Comparison of ENCODE assay signal across 8 cellular contexts in the genomic region with DNA sequence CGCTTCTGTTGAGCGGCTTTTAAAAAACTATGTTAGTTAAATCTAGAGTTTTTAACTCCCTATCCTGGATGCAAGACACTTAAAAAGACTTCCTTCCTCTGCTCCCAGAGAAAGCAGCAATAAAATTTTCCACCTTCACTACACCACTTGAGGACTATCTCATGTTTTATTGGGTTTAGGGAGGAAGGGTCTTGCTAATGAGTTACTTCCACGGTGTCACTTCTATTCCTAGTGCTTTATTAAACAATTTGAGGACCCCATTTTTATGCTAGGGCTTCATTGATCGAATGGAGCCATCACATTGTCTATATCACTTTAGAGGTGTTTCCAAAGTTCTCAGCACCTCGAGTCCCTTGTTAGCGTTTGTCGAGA. TPM values are rescaled to one million over a fixed set of nuclear protein-coding genes. Genes with fewer than 3 reads are reported as not detected.
DNase-seq lines count a peak whose midpoint lies in the region; ATAC-seq and TF ChIP-seq lines count a peak whose summit lies in the region.

No MANE protein-coding gene starts in this region.

- ATAC-seq in HG03442 (IDR thresholded peaks at IDR 0.05; ENCODE audit: unreplicated experiment): no peak

- no peak overlapping the region for H2BK5ac ChIP-seq in neuronal stem cell (ENCODE audit: low read length)

- H3K36me3 ChIP-seq in CD4-positive, alpha-beta memory T cell (ENCODE audit: insufficient read depth, low read length): no peaks in the 10 kb centered on the region
- H3K36me3 ChIP-seq in OCI-LY1 (ENCODE audit: insufficient read depth, low read length) (no peaks in the 10 kb centered on the region), endodermal cell (ENCODE audit: control insufficient read depth, insufficient read depth, low read length) (no peaks in the 10 kb centered on the region), neuronal stem cell (replicated peaks in 1 of 2; ENCODE audit: control insufficient read depth in 2 of 2, insufficient read depth in 2 of 2, low read length in 2 of 2) (no peaks in the 10 kb centered on the region)

- H3K4me1 Mint-ChIP-seq in CD4-positive, alpha-beta memory T cell: peaks cover 23 to 50% (median 32%) of the 10 kb centered on the region in 4 donors
- H3K4me1 Mint-ChIP-seq in endodermal cell: peaks cover 25% of the 10 kb centered on the region

- no peak overlapping the region for H3K23ac ChIP-seq in neuronal stem cell (ENCODE audit: low read depth, low read length, poor library complexity)

- H3F3A ChIP-seq in OCI-LY1 (ENCODE audit: insufficient read depth, low read length): no peaks in the 10 kb centered on the region

- peaks cover 6% of the 10 kb centered on the region; the same call in 1 of the 2 replicates for H3K79me2 ChIP-seq in OCI-LY1 (ENCODE audit: insufficient read depth, low read length)

- peaks cover 30% of the 10 kb centered on the region for H3K4me1 ChIP-seq in CD4-positive, alpha-beta memory T cell (ENCODE audit: insufficient read depth, low read length)
- H3K4me1 ChIP-seq in OCI-LY1 (ENCODE audit: insufficient read depth, low read length, severe bottlenecking) (peaks cover 13% of the 10 kb centered on the region), endodermal cell (ENCODE audit: control insufficient read depth, insufficient read depth, low read length) (peaks cover 4% of the 10 kb centered on the region), neuronal stem cell (ENCODE audit: control insufficient read depth in 2 of 2, insufficient read depth in 1 of 2, low read depth in 1 of 2, low read length in 2 of 2) (peaks cover 4 to 13% of the 10 kb centered on the region in 2 donors)

- no peaks in the 10 kb centered on the region for H3K9me3 Mint-ChIP-seq in CD4-positive, alpha-beta memory T cell
- no peaks in the 10 kb centered on the region for H3K9me3 Mint-ChIP-seq in endodermal cell

- no peak overlapping the region for H3K18ac ChIP-seq in neuronal stem cell (ENCODE audit: low read length)

- H2BK15ac ChIP-seq in neuronal stem cell (ENCODE audit: low read length): peak overlapping the region; percentile 72

- H2BK12ac ChIP-seq in neuronal stem cell (ENCODE audit: low read length): no peak overlapping the region

- H3K27ac Mint-ChIP-seq in CD4-positive, alpha-beta memory T cell: peak overlapping the region; percentile 93 to 100 (median 99)
- H3K27ac Mint-ChIP-seq in endodermal cell: peak overlapping the region; percentile 89

- H3K27me3 Mint-ChIP-seq in CD4-positive, alpha-beta memory T cell: peaks cover 0 to 1% of the 10 kb centered on the region in 2 donors
- H3K27me3 Mint-ChIP-seq in endodermal cell (ENCODE audit: insufficient read depth): no peaks in the 10 kb centered on the region

- H3K27me3 ChIP-seq in CD4-positive, alpha-beta memory T cell (ENCODE audit: insufficient read depth, low read length): no peaks in the 10 kb centered on the region
- H3K27me3 ChIP-seq in OCI-LY1 (ENCODE audit: insufficient read depth, low read length): no peaks in the 10 kb centered on the region
- H3K27me3 ChIP-seq in endodermal cell (ENCODE audit: control insufficient read depth, insufficient read depth, low read length, poor library complexity, severe bottlenecking): no peaks in the 10 kb centered on the region
- no peaks in the 10 kb centered on the region for H3K27me3 ChIP-seq in neuronal stem cell (ENCODE audit: control insufficient read depth in 3 of 3, insufficient read depth in 3 of 3, low read depth in 1 of 3, low read length in 3 of 3)

- H4K8ac ChIP-seq in neuronal stem cell (ENCODE audit: low read depth, low read length): no peak overlapping the region

- intact Hi-C loops in CD4-positive, alpha-beta memory T cell (cut with micrococcal nuclease): loop anchor here (1.0 to 5.0 kb wide), 5 partner anchors 30 to 1695 kb away; partner anchors contain the start of genes ANAPC4, SEPSECS, SMIM20 and TBC1D19

- peak overlapping the region; percentile 91 to 97 for H3K4me3 ChIP-seq in CD4-positive, alpha-beta memory T cell (ENCODE audit: low read length in 2 of 2)
- H3K4me3 ChIP-seq in OCI-LY1 (ENCODE audit: low read depth, low read length, poor library complexity, severe bottlenecking) (peak overlapping the region; percentile 93), endodermal cell (ENCODE audit: low read length) (peak overlapping the region; percentile 96), neuronal stem cell (ENCODE audit: low read length in 2 of 2) (peak overlapping the region; percentile 62 to 87)

- H4K91ac ChIP-seq in neuronal stem cell (ENCODE audit: low read depth, low read length, poor library complexity): no peak overlapping the region

- TF ChIP-seq CTCF in OCI-LY1 (IDR thresholded peaks at IDR 0.05; ENCODE audit: low read length) (no peak), endodermal cell (conservative IDR thresholded peaks at IDR 0.05) (no peak)

- H3K79me1 ChIP-seq in neuronal stem cell (ENCODE audit: low read depth, low read length): peaks cover 4% of the 10 kb centered on the region

- 35 to 54% methylated on average over 5 to 7 of the region's 7 CpGs for WGBS in endodermal cell (ENCODE audit: insufficient coverage in 1 of 2, insufficient read length in 1 of 2), 2 experiments
- no CpG with 5 or more reads among the region's 7 CpGs for WGBS in neuronal stem cell (ENCODE audit: extremely low coverage in 2 of 2, insufficient read length in 2 of 2, insufficient replicate concordance in 1 of 2), 2 donors

- H3K36me3 Mint-ChIP-seq in CD4-positive, alpha-beta memory T cell: peaks cover 0 to 18% of the 10 kb centered on the region in 2 donors
- H3K36me3 Mint-ChIP-seq in endodermal cell (ENCODE audit: low read depth): no peaks in the 10 kb centered on the region

- peak overlapping the region; percentile 91 to 100 (median 98) for H3K4me3 Mint-ChIP-seq in CD4-positive, alpha-beta memory T cell
- H3K4me3 Mint-ChIP-seq in endodermal cell: peak overlapping the region; percentile 87

- H2AK5ac ChIP-seq in neuronal stem cell (ENCODE audit: low read depth, low read length): no peak overlapping the region

- no peak overlapping the region for H2AFZ ChIP-seq in OCI-LY1 (ENCODE audit: low read length)
- H2AFZ ChIP-seq in neuronal stem cell (ENCODE audit: low read length): peak overlapping the region; percentile 97

- CTCF ChIA-PET in CD4-positive, alpha-beta memory T cell (lab: Charles Lee; ENCODE audit: partially characterized antibody): interaction anchor here (1.1 to 1.9 kb wide), 8 partner anchors 11 to 273 kb away, joined by 3 to 8 read pairs (median 4); partner anchors contain the start of gene TBC1D19

- no peak overlapping the region for H2BK120ac ChIP-seq in neuronal stem cell (ENCODE audit: low read depth, low read length)

- POLR2A ChIA-PET in CD4-positive, alpha-beta memory T cell (lab: Charles Lee; ENCODE audit: partially characterized antibody): interaction anchor here (1.0 to 3.5 kb wide), 8 partner anchors 17 to 273 kb away, joined by 3 to 47 read pairs (median 4); partner anchors contain the start of gene TBC1D19

- H4K20me1 ChIP-seq in OCI-LY1 (ENCODE audit: insufficient read depth, low read length): no peaks in the 10 kb centered on the region

- H3K4me2 ChIP-seq in OCI-LY1 (ENCODE audit: low read length) (peak overlapping the region; percentile 94), neuronal stem cell (ENCODE audit: insufficient read depth, low read length, poor library complexity, severe bottlenecking) (peak overlapping the region; percentile 82)

- H3K9me2 ChIP-seq in OCI-LY1 (ENCODE audit: low read depth, low read length): no peaks in the 10 kb centered on the region

- no peak overlapping the region for H3K4ac ChIP-seq in neuronal stem cell (ENCODE audit: low read length)

- DNase-seq in CD4-positive, alpha-beta memory T cell: no peak
- DNase-seq in endodermal cell (no peak), neuronal stem cell (ENCODE audit: low spot score) (no peak), NCI-H2029 treated with DMSO at 0.1 percent for 48 hours (lab: John Stamatoyannopoulos, UW) (no peak), amniotic stem cell (lab: John Stamatoyannopoulos, UW) (no peak)
- DNase-seq in activated CD4-positive, CD25-positive, alpha-beta regulatory T cell treated with anti-CD3 and anti-CD28 coated beads, Interleukin-2, amount 50 U/mL, for 72 hours: no peak

- peak overlapping the region; percentile 86 for H3K27ac ChIP-seq in CD4-positive, alpha-beta memory T cell (ENCODE audit: low read depth, low read length)
- peak overlapping the region; percentile 74 for H3K27ac ChIP-seq in OCI-LY1 (ENCODE audit: low read depth, low read length, poor library complexity, severe bottlenecking)
- no peak overlapping the region for H3K27ac ChIP-seq in endodermal cell (ENCODE audit: low read depth, low read length)
- no peak overlapping the region for H3K27ac ChIP-seq in neuronal stem cell (replicated peaks; ENCODE audit: low read length)

- H3K9ac ChIP-seq in OCI-LY1 (ENCODE audit: low read length) (peak overlapping the region; percentile 80), endodermal cell (ENCODE audit: extremely low read depth, low read length, poor library complexity, severe bottlenecking) (no peak overlapping the region), neuronal stem cell (ENCODE audit: low read depth, low read length, poor library complexity) (peak overlapping the region; percentile 76)

- H3K14ac ChIP-seq in neuronal stem cell (ENCODE audit: low read length): no peak overlapping the region

- H3K9me3 ChIP-seq in CD4-positive, alpha-beta memory T cell (ENCODE audit: control insufficient read depth in 1 of 2, low read length in 2 of 2): no peaks in the 10 kb centered on the region
- H3K9me3 ChIP-seq in OCI-LY1 (ENCODE audit: low read length) (no peaks in the 10 kb centered on the region), endodermal cell (ENCODE audit: control insufficient read depth, low read length) (no peaks in the 10 kb centered on the region), neuronal stem cell (replicated peaks in 1 of 2; ENCODE audit: control insufficient read depth in 2 of 2, insufficient read depth in 1 of 2, low read depth in 1 of 2, low read length in 2 of 2) (no peaks in the 10 kb centered on the region)

RNA-seq across cellular contexts. Expression of gene STIM2, which starts 3.7 kb away (rescaled TPM):
- total RNA-seq in CD4-positive, alpha-beta memory T cell: 10 to 100 TPM; 84.6 to 91.7 TPM
- polyA plus RNA-seq in CD4-positive, alpha-beta memory T cell: 10 to 100 TPM; 23.8 to 40.7 TPM
- total RNA-seq in endodermal cell: 10 to 100 TPM; 23.2 to 24.5 TPM
- 20.2 TPM for polyA plus RNA-seq in endodermal cell (2013, experiment 1 of 2)
- polyA plus RNA-seq in endodermal cell (2013, experiment 2 of 2): 19.0 TPM
- 23.4 TPM for polyA plus RNA-seq in neuronal stem cell (2013, experiment 1 of 2)
- 23.3 TPM for polyA plus RNA-seq in neuronal stem cell (2013, experiment 2 of 2)

Comparison
In these comparisons a context has a peak if more than half of its experiments do, and no peak if none do; other contexts are left out.
1. H3K27ac ChIP-seq: peak in CD4-positive, alpha-beta memory T cell (single experiment) and OCI-LY1 (single experiment); none in endodermal cell (single experiment) and neuronal stem cell (single experiment).
2. Peak in every context shown above with its lines, with median percentiles within 50 percentile points of each other: H3K4me3 ChIP-seq.